ENCODE assay signal across 28 cellular contexts in genomic region chr3:155596614-155597013, GRCh38.
"Had no signal": no experiment of that assay in that cellular context is flagged by ENCODE, and none has a peak within 500 bp of the region (broad histone marks: within the 10 kb centered on the region; RNA-seq: fewer than 3 reads in every experiment).

No MANE protein-coding gene starts in this region.

- H3K9me3 ChIP-seq: ovary, psoas muscle, spleen, suprapubic skin, testis, tibial artery, transverse colon, upper lobe of right lung, uterus had no signal

- DNase-seq: natural killer cell; occipital lobe; ovary; posterior cingulate gyrus; psoas muscle; right cardiac atrium; spleen; stimulated activated CD4-positive, alpha-beta T cell treated with anti-CD3 and anti-CD28 coated beads, Interleukin-12 subunit alpha, Interleukin-12 subunit beta, amount 100 ng/mL, for 4 hours; stimulated activated CD4-positive, alpha-beta T cell treated with anti-CD3 and anti-CD28 coated beads, Interleukin-1b, Interleukin-23, amount 100 ng/mL, for 48 hours; stimulated activated CD4-positive, alpha-beta T cell treated with anti-CD3 and anti-CD28 coated beads, Interleukin-4, amount 100 ng/mL, for 1 hour; stimulated activated CD4-positive, alpha-beta T cell treated with anti-CD3 and anti-CD28 coated beads, Interleukin-4, amount 100 ng/mL, for 4 hours; stimulated activated CD8-positive, alpha-beta memory T cell treated with anti-CD3 and anti-CD28 coated beads, Interleukin-4, amount 100 ng/mL, for 48 hours; stimulated activated naive CD4-positive, alpha-beta T cell; stimulated activated naive CD8-positive, alpha-beta T cell treated with anti-CD3 and anti-CD28 coated beads, Interleukin-15, amount 100 ng/mL, for 72 hours; stimulated activated naive CD8-positive, alpha-beta T cell treated with anti-CD3 and anti-CD28 coated beads, Interleukin-15, Interleukin-2, amounts not matched to agents 100 U/mL and 50 U/mL, for 24 hours; substantia nigra; testis; tibial artery; transverse colon; upper lobe of right lung; uterus had no signal

- H3K4me1 ChIP-seq: neural progenitor cell, parathyroid adenoma, psoas muscle, spleen, suprapubic skin, testis, tibial artery, transverse colon, upper lobe of right lung, uterus had no signal

- H3K4me3 ChIP-seq: neural progenitor cell, ovary, psoas muscle, skin epidermis, smooth muscle cell, spleen, suprapubic skin, testis, tibial artery, transverse colon, upper lobe of right lung, uterus had no signal

- H3K79me2 ChIP-seq: parathyroid adenoma had no signal

- ATAC-seq: natural killer cell; psoas muscle; right cardiac atrium; sciatic nerve; stimulated activated memory B cell treated with anti-CD40 and anti-IgM and Interleukin-4, amounts not matched to agents 10 μg/mL and 1 μg/mL and 100 μg/mL, for 72 hours; stimulated activated naive CD8-positive, alpha-beta T cell treated with anti-CD3 and anti-CD28 coated beads, Interleukin-15, amount 100 ng/mL, for 72 hours; stimulated activated naive CD8-positive, alpha-beta T cell treated with anti-CD3 and anti-CD28 coated beads, Interleukin-15, Interleukin-2, amounts not matched to agents 100 U/mL and 50 U/mL, for 24 hours; upper lobe of right lung had no signal

- H3K9ac ChIP-seq: neural progenitor cell, parathyroid adenoma had no signal

- H3K27ac ChIP-seq: neural progenitor cell, ovary, parathyroid adenoma, psoas muscle, skin epidermis, spleen, suprapubic skin, testis, tibial artery, transverse colon, upper lobe of right lung, uterus had no signal

- H3K36me3 ChIP-seq: neural progenitor cell, ovary, spleen, suprapubic skin, tibial artery, transverse colon, upper lobe of right lung, uterus had no signal

- H3K4me2 ChIP-seq: neural progenitor cell, smooth muscle cell had no signal

- H2AFZ ChIP-seq: neural progenitor cell, parathyroid adenoma had no signal

- H3K27me3 ChIP-seq: neural progenitor cell, ovary, spleen, suprapubic skin, testis, tibial artery, transverse colon, upper lobe of right lung, uterus had no signal
